15 cellular contexts compared by ENCODE assay signal in the genomic region with DNA sequence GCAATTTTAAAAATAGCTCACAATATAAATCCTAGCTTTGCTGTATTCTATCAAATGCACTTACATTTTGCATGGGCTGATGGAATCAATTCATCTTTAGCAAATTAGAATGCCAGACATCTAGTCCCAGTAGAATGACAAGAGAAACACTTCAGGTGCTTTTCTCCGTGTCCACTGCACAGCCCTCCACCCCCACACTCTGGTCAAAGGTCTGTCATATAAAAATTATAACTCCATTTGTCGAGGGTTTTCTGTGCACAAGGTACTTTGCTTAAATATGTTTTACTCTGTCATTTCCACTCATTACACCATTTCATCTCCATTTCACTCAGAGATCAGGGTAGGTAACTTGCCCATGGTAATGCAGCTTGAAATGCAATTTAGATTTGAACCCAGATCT.
"Had no signal": no experiment of that assay in that cellular context is flagged by ENCODE, and none has a peak within 500 bp of the region (broad histone marks: within the 10 kb centered on the region; RNA-seq: fewer than 3 reads in every experiment).

No MANE protein-coding gene starts in this region.

- H3K9me3 Mint-ChIP-seq: activated naive CD8-positive, alpha-beta T cell treated with anti-CD3 and anti-CD28 coated beads, Interleukin-2, amount 50 U/mL, for 24 hours had no signal

- H3K4me3 Mint-ChIP-seq: activated CD8-positive, alpha-beta memory T cell treated with anti-CD3 and anti-CD28 coated beads, Interleukin-2, amount 10 ng/mL, durations not matched to agents 7 days and 5 days; activated naive CD8-positive, alpha-beta T cell treated with anti-CD3 and anti-CD28 coated beads, Interleukin-2, amount 50 U/mL, for 24 hours had no signal

- H3K27me3 ChIP-seq: cardiac muscle cell, gastroesophageal sphincter, right atrium auricular region, upper lobe of left lung had no signal

- ATAC-seq: activated CD8-positive, alpha-beta memory T cell treated with anti-CD3 and anti-CD28 coated beads, Interleukin-2, amount 10 ng/mL, durations not matched to agents 7 days and 5 days; activated naive CD8-positive, alpha-beta T cell treated with anti-CD3 and anti-CD28 coated beads, Interleukin-2, amount 50 U/mL, for 24 hours; gastroesophageal sphincter; left ventricle myocardium superior had no signal

- H3K27ac Mint-ChIP-seq: activated CD8-positive, alpha-beta memory T cell treated with anti-CD3 and anti-CD28 coated beads, Interleukin-2, amount 10 ng/mL, durations not matched to agents 7 days and 5 days; activated naive CD8-positive, alpha-beta T cell treated with anti-CD3 and anti-CD28 coated beads, Interleukin-2, amount 50 U/mL, for 24 hours had no signal

- H3K27me3 Mint-ChIP-seq: activated CD8-positive, alpha-beta memory T cell treated with anti-CD3 and anti-CD28 coated beads, Interleukin-2, amount 10 ng/mL, durations not matched to agents 7 days and 5 days; activated naive CD8-positive, alpha-beta T cell treated with anti-CD3 and anti-CD28 coated beads, Interleukin-2, amount 50 U/mL, for 24 hours had no signal

- H3K36me3 ChIP-seq: cardiac muscle cell, right atrium auricular region had no signal

- H3K4me3 ChIP-seq: cardiac muscle cell, gastroesophageal sphincter, right atrium auricular region, skin epidermis, upper lobe of left lung had no signal

- H3K9me3 ChIP-seq: gastroesophageal sphincter, right atrium auricular region, upper lobe of left lung had no signal

- H3K27ac ChIP-seq: right atrium auricular region, skin epidermis had no signal

- DNase-seq: activated CD4-positive, alpha-beta T cell treated with anti-CD3 and anti-CD28 coated beads, Interleukin-2, amount 50 U/mL, for 4 hours; activated CD4-positive, CD25-positive, alpha-beta regulatory T cell; activated CD8-positive, alpha-beta memory T cell treated with anti-CD3 and anti-CD28 coated beads, Interleukin-2, amount 10 ng/mL, durations not matched to agents 7 days and 5 days; activated gamma-delta T cell; activated naive CD8-positive, alpha-beta T cell treated with anti-CD3 and anti-CD28 coated beads, Interleukin-2, amount 50 U/mL, for 24 hours; activated T-cell treated with anti-CD3 and anti-CD28 coated beads, Interleukin-2, amount 50 U/mL, for 48 hours; left ventricle myocardium superior; mesendoderm; posterior cingulate gyrus; T-helper 2 cell; upper lobe of left lung had no signal
